In the genomic region with DNA sequence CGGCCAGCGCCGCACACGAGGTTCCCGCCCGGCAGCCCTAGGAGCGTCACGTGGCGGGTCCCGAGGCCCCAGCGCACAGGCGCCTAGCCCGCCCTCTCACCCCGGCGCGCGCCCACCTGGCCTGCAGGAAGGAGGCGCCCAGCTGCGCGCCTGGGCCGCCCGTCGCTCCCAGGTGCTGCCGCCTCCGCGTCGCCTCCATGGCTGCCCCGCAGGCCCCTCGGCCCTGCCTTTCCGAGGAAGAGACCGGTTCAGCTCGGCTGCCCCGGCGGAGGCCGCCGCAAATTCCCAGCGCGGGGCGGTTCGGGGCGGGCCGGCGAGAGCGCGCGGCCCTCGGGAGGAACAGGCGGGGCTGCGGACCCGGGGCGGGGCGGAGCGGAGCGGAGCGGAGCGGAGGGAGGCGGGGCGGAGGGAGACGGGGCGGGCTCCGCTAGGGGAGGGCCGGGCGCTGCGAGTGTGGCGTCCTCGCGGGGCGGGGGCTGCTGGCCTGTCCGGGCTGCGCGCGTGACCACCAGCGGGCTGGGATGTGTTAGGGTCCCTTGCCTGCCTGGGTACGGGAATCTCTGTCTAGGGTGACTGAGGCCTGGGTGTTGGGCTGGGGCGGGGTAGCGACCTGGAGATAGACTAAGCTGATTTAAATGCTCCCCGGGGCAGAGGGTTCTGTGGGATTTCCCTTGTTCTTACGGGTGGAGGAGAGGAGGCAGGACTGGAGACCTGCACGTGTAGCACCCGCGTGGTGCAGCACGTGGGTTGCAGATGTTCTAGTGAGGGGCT, we compare ENCODE assay signal across 1 cellular context.
TF ChIP-seq lines count a peak whose summit lies in the region.

A gene (minus strand): TSS at position 343 of the 771 bp plus-strand sequence. CDS start 144 bp downstream, at position 199.

TF ChIP-seq in HepG2, 621 proteins besides CTCF, POLR2A, EP300 and RAD21 (continued from another document and continues in another):
- TF ChIP-seq, protein P1, sequence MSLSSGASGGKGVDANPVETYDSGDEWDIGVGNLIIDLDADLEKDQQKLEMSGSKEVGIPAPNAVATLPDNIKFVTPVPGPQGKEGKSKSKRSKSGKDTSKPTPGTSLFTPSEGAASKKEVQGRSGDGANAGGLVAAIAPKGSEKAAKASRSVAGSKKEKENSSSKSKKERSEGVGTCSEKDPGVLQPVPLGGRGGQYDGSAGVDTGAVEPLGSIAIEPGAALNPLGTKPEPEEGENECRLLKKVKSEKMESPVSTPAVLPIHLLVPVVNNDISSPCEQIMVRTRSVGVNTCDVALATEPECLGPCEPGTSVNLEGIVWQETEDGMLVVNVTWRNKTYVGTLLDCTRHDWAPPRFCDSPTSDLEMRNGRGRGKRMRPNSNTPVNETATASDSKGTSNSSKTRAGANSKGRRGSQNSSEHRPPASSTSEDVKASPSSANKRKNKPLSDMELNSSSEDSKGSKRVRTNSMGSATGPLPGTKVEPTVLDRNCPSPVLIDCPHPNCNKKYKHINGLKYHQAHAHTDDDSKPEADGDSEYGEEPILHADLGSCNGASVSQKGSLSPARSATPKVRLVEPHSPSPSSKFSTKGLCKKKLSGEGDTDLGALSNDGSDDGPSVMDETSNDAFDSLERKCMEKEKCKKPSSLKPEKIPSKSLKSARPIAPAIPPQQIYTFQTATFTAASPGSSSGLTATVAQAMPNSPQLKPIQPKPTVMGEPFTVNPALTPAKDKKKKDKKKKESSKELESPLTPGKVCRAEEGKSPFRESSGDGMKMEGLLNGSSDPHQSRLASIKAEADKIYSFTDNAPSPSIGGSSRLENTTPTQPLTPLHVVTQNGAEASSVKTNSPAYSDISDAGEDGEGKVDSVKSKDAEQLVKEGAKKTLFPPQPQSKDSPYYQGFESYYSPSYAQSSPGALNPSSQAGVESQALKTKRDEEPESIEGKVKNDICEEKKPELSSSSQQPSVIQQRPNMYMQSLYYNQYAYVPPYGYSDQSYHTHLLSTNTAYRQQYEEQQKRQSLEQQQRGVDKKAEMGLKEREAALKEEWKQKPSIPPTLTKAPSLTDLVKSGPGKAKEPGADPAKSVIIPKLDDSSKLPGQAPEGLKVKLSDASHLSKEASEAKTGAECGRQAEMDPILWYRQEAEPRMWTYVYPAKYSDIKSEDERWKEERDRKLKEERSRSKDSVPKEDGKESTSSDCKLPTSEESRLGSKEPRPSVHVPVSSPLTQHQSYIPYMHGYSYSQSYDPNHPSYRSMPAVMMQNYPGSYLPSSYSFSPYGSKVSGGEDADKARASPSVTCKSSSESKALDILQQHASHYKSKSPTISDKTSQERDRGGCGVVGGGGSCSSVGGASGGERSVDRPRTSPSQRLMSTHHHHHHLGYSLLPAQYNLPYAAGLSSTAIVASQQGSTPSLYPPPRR (CRISPR knock-in tag; IDR thresholded peaks at IDR 0.05; ENCODE audit: borderline replicate concordance): no peak; the same call in 1 of the 2 replicates
- TF ChIP-seq, protein P2, sequence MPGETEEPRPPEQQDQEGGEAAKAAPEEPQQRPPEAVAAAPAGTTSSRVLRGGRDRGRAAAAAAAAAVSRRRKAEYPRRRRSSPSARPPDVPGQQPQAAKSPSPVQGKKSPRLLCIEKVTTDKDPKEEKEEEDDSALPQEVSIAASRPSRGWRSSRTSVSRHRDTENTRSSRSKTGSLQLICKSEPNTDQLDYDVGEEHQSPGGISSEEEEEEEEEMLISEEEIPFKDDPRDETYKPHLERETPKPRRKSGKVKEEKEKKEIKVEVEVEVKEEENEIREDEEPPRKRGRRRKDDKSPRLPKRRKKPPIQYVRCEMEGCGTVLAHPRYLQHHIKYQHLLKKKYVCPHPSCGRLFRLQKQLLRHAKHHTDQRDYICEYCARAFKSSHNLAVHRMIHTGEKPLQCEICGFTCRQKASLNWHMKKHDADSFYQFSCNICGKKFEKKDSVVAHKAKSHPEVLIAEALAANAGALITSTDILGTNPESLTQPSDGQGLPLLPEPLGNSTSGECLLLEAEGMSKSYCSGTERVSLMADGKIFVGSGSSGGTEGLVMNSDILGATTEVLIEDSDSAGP (CRISPR knock-in tag; IDR thresholded peaks at IDR 0.05; ENCODE audit: borderline replicate concordance): no peak; the same call in 1 of the 2 replicates
- TF ChIP-seq SMAD9 (CRISPR knock-in tag; IDR thresholded peaks at IDR 0.05): no peak
- peak; percentile 87; the same call in 1 of the 2 replicates for TF ChIP-seq ZNF235 (CRISPR knock-in tag; IDR thresholded peaks at IDR 0.05; ENCODE audit: borderline replicate concordance)
- 0 out of 2 replicates have a peak, but pooled peaks have one; percentile 24 for TF ChIP-seq HNRNPUL1 (IDR thresholded peaks at IDR 0.05; ENCODE audit: low read depth, low read length)
- peak; percentile 62; the same call in 1 of the 2 replicates for TF ChIP-seq JUN (CRISPR knock-in tag; IDR thresholded peaks at IDR 0.05)
- peak; percentile 70 for TF ChIP-seq ZNF777 (CRISPR knock-in tag; IDR thresholded peaks at IDR 0.05)
- TF ChIP-seq ZNF564 (CRISPR knock-in tag; IDR thresholded peaks at IDR 0.05): no peak
- no peak for TF ChIP-seq ZNF30 (CRISPR knock-in tag; IDR thresholded peaks at IDR 0.05)
- TF ChIP-seq, protein P3, sequence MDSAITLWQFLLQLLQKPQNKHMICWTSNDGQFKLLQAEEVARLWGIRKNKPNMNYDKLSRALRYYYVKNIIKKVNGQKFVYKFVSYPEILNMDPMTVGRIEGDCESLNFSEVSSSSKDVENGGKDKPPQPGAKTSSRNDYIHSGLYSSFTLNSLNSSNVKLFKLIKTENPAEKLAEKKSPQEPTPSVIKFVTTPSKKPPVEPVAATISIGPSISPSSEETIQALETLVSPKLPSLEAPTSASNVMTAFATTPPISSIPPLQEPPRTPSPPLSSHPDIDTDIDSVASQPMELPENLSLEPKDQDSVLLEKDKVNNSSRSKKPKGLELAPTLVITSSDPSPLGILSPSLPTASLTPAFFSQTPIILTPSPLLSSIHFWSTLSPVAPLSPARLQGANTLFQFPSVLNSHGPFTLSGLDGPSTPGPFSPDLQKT (CRISPR knock-in tag; IDR thresholded peaks at IDR 0.05; ENCODE audit: borderline replicate concordance): no peak
- TF ChIP-seq, protein P4, sequence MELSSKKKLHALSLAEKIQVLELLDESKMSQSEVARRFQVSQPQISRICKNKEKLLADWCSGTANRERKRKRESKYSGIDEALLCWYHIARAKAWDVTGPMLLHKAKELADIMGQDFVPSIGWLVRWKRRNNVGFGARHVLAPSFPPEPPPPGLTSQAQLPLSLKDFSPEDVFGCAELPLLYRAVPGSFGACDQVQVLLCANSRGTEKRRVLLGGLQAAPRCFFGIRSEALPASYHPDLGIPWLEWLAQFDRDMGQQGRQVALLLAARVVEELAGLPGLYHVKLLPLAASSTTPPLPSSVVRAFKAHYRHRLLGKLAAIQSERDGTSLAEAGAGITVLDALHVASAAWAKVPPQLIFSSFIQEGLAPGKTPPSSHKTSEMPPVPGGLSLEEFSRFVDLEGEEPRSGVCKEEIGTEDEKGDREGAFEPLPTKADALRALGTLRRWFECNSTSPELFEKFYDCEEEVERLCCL (CRISPR knock-in tag; IDR thresholded peaks at IDR 0.05; ENCODE audit: borderline replicate concordance): no peak
- TF ChIP-seq, protein P5, sequence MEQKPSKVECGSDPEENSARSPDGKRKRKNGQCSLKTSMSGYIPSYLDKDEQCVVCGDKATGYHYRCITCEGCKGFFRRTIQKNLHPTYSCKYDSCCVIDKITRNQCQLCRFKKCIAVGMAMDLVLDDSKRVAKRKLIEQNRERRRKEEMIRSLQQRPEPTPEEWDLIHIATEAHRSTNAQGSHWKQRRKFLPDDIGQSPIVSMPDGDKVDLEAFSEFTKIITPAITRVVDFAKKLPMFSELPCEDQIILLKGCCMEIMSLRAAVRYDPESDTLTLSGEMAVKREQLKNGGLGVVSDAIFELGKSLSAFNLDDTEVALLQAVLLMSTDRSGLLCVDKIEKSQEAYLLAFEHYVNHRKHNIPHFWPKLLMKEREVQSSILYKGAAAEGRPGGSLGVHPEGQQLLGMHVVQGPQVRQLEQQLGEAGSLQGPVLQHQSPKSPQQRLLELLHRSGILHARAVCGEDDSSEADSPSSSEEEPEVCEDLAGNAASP (CRISPR knock-in tag; IDR thresholded peaks at IDR 0.05; ENCODE audit: borderline replicate concordance): no peak; the same call in 1 of the 2 replicates
- peak; percentile 44; the same call in 1 of the 2 replicates for TF ChIP-seq ZNF225 (CRISPR knock-in tag; IDR thresholded peaks at IDR 0.05)
- TF ChIP-seq KLF16 (CRISPR knock-in tag; IDR thresholded peaks at IDR 0.05): peak in 1 of 2 experiments; percentile 20; a peak in 1 of 4 replicates
- TF ChIP-seq FOXM1 (CRISPR knock-in tag; IDR thresholded peaks at IDR 0.05): no peak
- no peak for TF ChIP-seq GPN1 (CRISPR knock-in tag; IDR thresholded peaks at IDR 0.05; ENCODE audit: borderline replicate concordance)
- TF ChIP-seq BHLHE40 (IDR thresholded peaks at IDR 0.05; ENCODE audit: low read length): peak; percentile 60
- TF ChIP-seq KDM4B (CRISPR knock-in tag; IDR thresholded peaks at IDR 0.05): no peak
- peak; percentile 43 for TF ChIP-seq TAF1 (CRISPR knock-in tag; IDR thresholded peaks at IDR 0.05)
- peak; percentile 54; the same call in 1 of the 2 replicates for TF ChIP-seq ZNF263 (CRISPR knock-in tag; IDR thresholded peaks at IDR 0.05)
- peak; percentile 46; the same call in 1 of the 2 replicates for TF ChIP-seq MIXL1 (CRISPR knock-in tag; IDR thresholded peaks at IDR 0.05)
- TF ChIP-seq MIER2 (CRISPR knock-in tag; IDR thresholded peaks at IDR 0.05): no peak; the same call in 1 of the 2 replicates
- TF ChIP-seq, protein P6, sequence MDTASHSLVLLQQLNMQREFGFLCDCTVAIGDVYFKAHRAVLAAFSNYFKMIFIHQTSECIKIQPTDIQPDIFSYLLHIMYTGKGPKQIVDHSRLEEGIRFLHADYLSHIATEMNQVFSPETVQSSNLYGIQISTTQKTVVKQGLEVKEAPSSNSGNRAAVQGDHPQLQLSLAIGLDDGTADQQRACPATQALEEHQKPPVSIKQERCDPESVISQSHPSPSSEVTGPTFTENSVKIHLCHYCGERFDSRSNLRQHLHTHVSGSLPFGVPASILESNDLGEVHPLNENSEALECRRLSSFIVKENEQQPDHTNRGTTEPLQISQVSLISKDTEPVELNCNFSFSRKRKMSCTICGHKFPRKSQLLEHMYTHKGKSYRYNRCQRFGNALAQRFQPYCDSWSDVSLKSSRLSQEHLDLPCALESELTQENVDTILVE (CRISPR knock-in tag; IDR thresholded peaks at IDR 0.05): no peak
- TF ChIP-seq ERF (CRISPR knock-in tag; IDR thresholded peaks at IDR 0.05): peak; percentile 29; the same call in 1 of the 2 replicates
- peak; percentile 91 for TF ChIP-seq ZSCAN21 (CRISPR knock-in tag; IDR thresholded peaks at IDR 0.05; ENCODE audit: borderline replicate concordance)
- peak; percentile 57; the same call in 1 of the 2 replicates for TF ChIP-seq JDP2 (CRISPR knock-in tag; IDR thresholded peaks at IDR 0.05; ENCODE audit: borderline replicate concordance)
- no peak for TF ChIP-seq PRPF4 (IDR thresholded peaks at IDR 0.05; ENCODE audit: low read depth, low read length, poor library complexity, severe bottlenecking)
- no peak for TF ChIP-seq SNRNP70 (IDR thresholded peaks at IDR 0.05; ENCODE audit: low read depth, low read length)
- TF ChIP-seq, protein P7, sequence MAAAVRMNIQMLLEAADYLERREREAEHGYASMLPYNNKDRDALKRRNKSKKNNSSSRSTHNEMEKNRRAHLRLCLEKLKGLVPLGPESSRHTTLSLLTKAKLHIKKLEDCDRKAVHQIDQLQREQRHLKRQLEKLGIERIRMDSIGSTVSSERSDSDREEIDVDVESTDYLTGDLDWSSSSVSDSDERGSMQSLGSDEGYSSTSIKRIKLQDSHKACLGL (CRISPR knock-in tag; IDR thresholded peaks at IDR 0.05): peak; percentile 92
- no peak for TF ChIP-seq ARNT (IDR thresholded peaks at IDR 0.05)
- no peak for TF ChIP-seq ZNF878 (CRISPR knock-in tag; IDR thresholded peaks at IDR 0.05)
- TF ChIP-seq ZNF879 (CRISPR knock-in tag; IDR thresholded peaks at IDR 0.05): peak; percentile 66; the same call in 1 of the 2 replicates
- TF ChIP-seq MEF2D (CRISPR knock-in tag; IDR thresholded peaks at IDR 0.05): no peak
- TF ChIP-seq ZNF251 (CRISPR knock-in tag; IDR thresholded peaks at IDR 0.05): no peak
- no peak for TF ChIP-seq HMG20A (CRISPR knock-in tag; IDR thresholded peaks at IDR 0.05; ENCODE audit: borderline replicate concordance)
- peak; percentile 94; the same call in 1 of the 2 replicates for TF ChIP-seq ZNF674 (CRISPR knock-in tag; IDR thresholded peaks at IDR 0.05; ENCODE audit: low read depth)
- TF ChIP-seq THYN1 (CRISPR knock-in tag; IDR thresholded peaks at IDR 0.05; ENCODE audit: borderline replicate concordance, low read depth): no peak
- peak; percentile 76 for TF ChIP-seq HOXA3 (CRISPR knock-in tag; IDR thresholded peaks at IDR 0.05)
- TF ChIP-seq MTA1 (CRISPR knock-in tag; IDR thresholded peaks at IDR 0.05; ENCODE audit: borderline replicate concordance): 0 out of 2 replicates have a peak, but pooled peaks have one; percentile 32
- TF ChIP-seq, protein P8, sequence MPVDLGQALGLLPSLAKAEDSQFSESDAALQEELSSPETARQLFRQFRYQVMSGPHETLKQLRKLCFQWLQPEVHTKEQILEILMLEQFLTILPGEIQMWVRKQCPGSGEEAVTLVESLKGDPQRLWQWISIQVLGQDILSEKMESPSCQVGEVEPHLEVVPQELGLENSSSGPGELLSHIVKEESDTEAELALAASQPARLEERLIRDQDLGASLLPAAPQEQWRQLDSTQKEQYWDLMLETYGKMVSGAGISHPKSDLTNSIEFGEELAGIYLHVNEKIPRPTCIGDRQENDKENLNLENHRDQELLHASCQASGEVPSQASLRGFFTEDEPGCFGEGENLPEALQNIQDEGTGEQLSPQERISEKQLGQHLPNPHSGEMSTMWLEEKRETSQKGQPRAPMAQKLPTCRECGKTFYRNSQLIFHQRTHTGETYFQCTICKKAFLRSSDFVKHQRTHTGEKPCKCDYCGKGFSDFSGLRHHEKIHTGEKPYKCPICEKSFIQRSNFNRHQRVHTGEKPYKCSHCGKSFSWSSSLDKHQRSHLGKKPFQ (CRISPR knock-in tag; IDR thresholded peaks at IDR 0.05; ENCODE audit: insufficient replicate concordance): no peak
- peak; percentile 7; the same call in 1 of the 2 replicates for TF ChIP-seq ZNF816 (CRISPR knock-in tag; IDR thresholded peaks at IDR 0.05; ENCODE audit: borderline replicate concordance)
- no peak for TF ChIP-seq NFYB (CRISPR knock-in tag; IDR thresholded peaks at IDR 0.05)
- TF ChIP-seq SUZ12 (IDR thresholded peaks at IDR 0.05; ENCODE audit: low read depth, low read length): no peak
- TF ChIP-seq NR2C2 (CRISPR knock-in tag; IDR thresholded peaks at IDR 0.05; ENCODE audit: borderline replicate concordance): peak; percentile 76
- no peak for TF ChIP-seq MTA3 (CRISPR knock-in tag; IDR thresholded peaks at IDR 0.05)
- TF ChIP-seq NKX3-1 (CRISPR knock-in tag; IDR thresholded peaks at IDR 0.05): peak; percentile 82
- no peak for TF ChIP-seq ZNF780A (CRISPR knock-in tag; IDR thresholded peaks at IDR 0.05)
